In the genomic region with DNA sequence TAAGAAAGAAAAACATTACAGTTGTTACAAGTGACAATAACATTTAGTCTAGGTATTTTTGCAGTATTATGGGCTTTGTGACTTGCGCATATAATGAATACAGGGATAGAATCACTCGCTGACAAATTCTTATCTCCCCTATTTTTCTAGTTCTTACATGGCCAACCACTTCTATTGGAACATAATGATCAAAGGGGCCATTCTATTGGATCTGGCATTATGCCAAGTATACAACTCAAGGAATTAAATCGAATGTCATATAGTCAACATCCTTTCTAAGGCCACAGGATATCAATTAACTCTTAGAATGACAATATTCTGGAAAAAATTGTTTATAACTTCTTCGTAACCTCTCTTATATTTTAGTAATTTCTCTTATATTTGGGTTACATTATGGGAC, we compare ENCODE assay signal across 8 cellular contexts.
"Had no signal": no experiment of that assay in that cellular context is flagged by ENCODE, and none has a peak within 500 bp of the region (broad histone marks: within the 10 kb centered on the region; RNA-seq: fewer than 3 reads in every experiment).

No MANE protein-coding gene starts in this region.

- DNase-seq: GM23248, GOT3, H9, HCEC 1CT, HFFc6, IMR-90, KG1 had no signal

- H2AFZ ChIP-seq: GM23248 had no signal

- H3K9ac ChIP-seq: GM23248 had no signal

- H3K27ac ChIP-seq: GM23248, HL-60 had no signal

- H3K4me3 ChIP-seq: GM23248 had no signal
